Comparison of ENCODE assay signal across 13 cellular contexts in genomic region chr3:123733805-123734526, GRCh38.
DNase-seq lines count a peak whose midpoint lies in the region; ATAC-seq, FAIRE-seq and TF ChIP-seq lines count a peak whose summit lies in the region.
"Had no signal": no experiment of that assay in that cellular context is flagged by ENCODE, and none has a peak within 500 bp of the region (broad histone marks: within the 10 kb centered on the region; RNA-seq: fewer than 3 reads in every experiment).

No MANE protein-coding gene starts in this region.

- H2BK120ac ChIP-seq in mesendoderm (ENCODE audit: low read depth, low read length): no peak overlapping the region

- H2AK5ac ChIP-seq in mesendoderm (ENCODE audit: low read length): no peak overlapping the region

- no peaks in the 10 kb centered on the region for H3K9me3 ChIP-seq in astrocyte (ENCODE audit: insufficient read depth, low read depth, low read length)
- H3K9me3 ChIP-seq: upper lobe of left lung had no signal

- peaks cover 41% of the 10 kb centered on the region for H3K36me3 Mint-ChIP-seq in astrocyte (ENCODE audit: low read depth, unreplicated experiment)

- peak; percentile 96 for FAIRE-seq in astrocyte (lab: Jason Lieb, UNC)

- no peaks in the 10 kb centered on the region for H3K27me3 Mint-ChIP-seq in astrocyte (ENCODE audit: low read depth, unreplicated experiment)

- H3K4me3 Mint-ChIP-seq in astrocyte (ENCODE audit: unreplicated experiment): peak overlapping the region; percentile 40
- H3K4me3 Mint-ChIP-seq: activated T-helper 17 cell treated with anti-CD3 and anti-CD28 coated beads, Interleukin-2, amount 50 U/mL, for 72 hours had no signal

- no peaks in the 10 kb centered on the region for H4K20me1 ChIP-seq in astrocyte (ENCODE audit: insufficient read depth, low read length)

- H3K56ac ChIP-seq in mesendoderm (ENCODE audit: low read length): no peak overlapping the region

- 0 out of 2 replicates have a peak overlapping the region, but pooled peaks have one; percentile 11 for H3K4me3 ChIP-seq in ACC112 (ENCODE audit: low read depth, low read length)
- H3K4me3 ChIP-seq in astrocyte (ENCODE audit: insufficient read depth, low read depth, low read length): peak overlapping the region; percentile 14
- H3K4me3 ChIP-seq in mesendoderm (ENCODE audit: low read length): no peak overlapping the region
- H3K4me3 ChIP-seq: upper lobe of left lung had no signal

- WGBS in mesendoderm (ENCODE audit: extremely low coverage, insufficient coverage, low lambda C conversion rate): no CpG with 5 or more reads among the region's 13 CpGs

- H3K4me2 ChIP-seq in astrocyte (ENCODE audit: low read length): peak overlapping the region; percentile 72
- no peak overlapping the region for H3K4me2 ChIP-seq in mesendoderm (ENCODE audit: low read length)

- no peaks in the 10 kb centered on the region for H3K79me2 ChIP-seq in ACC112 (ENCODE audit: control insufficient read depth, insufficient read depth, low read length, unreplicated experiment)
- peaks cover 9% of the 10 kb centered on the region for H3K79me2 ChIP-seq in astrocyte (ENCODE audit: insufficient read depth, low read length)
- no peaks in the 10 kb centered on the region for H3K79me2 ChIP-seq in mesendoderm (ENCODE audit: control insufficient read depth, insufficient read depth, low read length)

- H4K8ac ChIP-seq in mesendoderm (ENCODE audit: low read depth, low read length): no peak overlapping the region

- H3K27me3 ChIP-seq in ACC112 (ENCODE audit: insufficient read depth, low read length) (no peaks in the 10 kb centered on the region), astrocyte (ENCODE audit: insufficient read depth, low read length) (no peaks in the 10 kb centered on the region), mesendoderm (ENCODE audit: insufficient read depth, low read length, poor library complexity) (no peaks in the 10 kb centered on the region)
- H3K27me3 ChIP-seq: upper lobe of left lung had no signal

- ATAC-seq in HG03520 (IDR thresholded peaks at IDR 0.05; ENCODE audit: unreplicated experiment): no peak
- ATAC-seq: activated T-helper 17 cell treated with anti-CD3 and anti-CD28 coated beads, Interleukin-2, amount 50 U/mL, for 72 hours; left colon had no signal

- no peaks in the 10 kb centered on the region for H3K79me1 ChIP-seq in mesendoderm (ENCODE audit: low read length)

- no peak overlapping the region for H3K18ac ChIP-seq in mesendoderm (ENCODE audit: low read length)

- H3K4me1 ChIP-seq in ACC112 (ENCODE audit: control insufficient read depth, insufficient read depth, low read length, unreplicated experiment) (peaks cover 38% of the 10 kb centered on the region), astrocyte (ENCODE audit: insufficient read depth, low read length) (peaks cover 37% of the 10 kb centered on the region), mesendoderm (ENCODE audit: control insufficient read depth, low read depth, low read length) (no peaks in the 10 kb centered on the region)
- H3K4me1 ChIP-seq: upper lobe of left lung had no signal

- no peak overlapping the region for H2BK15ac ChIP-seq in mesendoderm (replicated peaks; ENCODE audit: low read depth)

- H3K23ac ChIP-seq in mesendoderm (ENCODE audit: low read length): no peak overlapping the region

- no peak overlapping the region for H4K5ac ChIP-seq in mesendoderm (ENCODE audit: low read length)

- H3K9ac ChIP-seq in astrocyte (ENCODE audit: low read length) (peak overlapping the region; percentile 77), mesendoderm (ENCODE audit: low read length) (no peak overlapping the region)

- H2AFZ ChIP-seq in ACC112 (ENCODE audit: low read length, unreplicated experiment): peak overlapping the region; percentile 57
- H2AFZ ChIP-seq in astrocyte (ENCODE audit: low read depth, low read length): no peak overlapping the region

- H3K4me1 Mint-ChIP-seq in astrocyte (ENCODE audit: low read depth, unreplicated experiment): peaks cover 31% of the 10 kb centered on the region
- H3K4me1 Mint-ChIP-seq: activated T-helper 17 cell treated with anti-CD3 and anti-CD28 coated beads, Interleukin-2, amount 50 U/mL, for 72 hours had no signal

- no peak overlapping the region for H2BK5ac ChIP-seq in mesendoderm (ENCODE audit: low read length)

- peaks cover 5% of the 10 kb centered on the region for H3K9me3 Mint-ChIP-seq in astrocyte (ENCODE audit: unreplicated experiment)
- H3K9me3 Mint-ChIP-seq: activated T-helper 17 cell treated with anti-CD3 and anti-CD28 coated beads, Interleukin-2, amount 50 U/mL, for 72 hours had no signal

- H3K27ac ChIP-seq in ACC112 (ENCODE audit: low read depth, low read length): peak overlapping the region; percentile 88
- H3K27ac ChIP-seq in astrocyte (ENCODE audit: low read depth, low read length): peak overlapping the region; percentile 95
- no peak overlapping the region for H3K27ac ChIP-seq in mesendoderm (ENCODE audit: low read depth, low read length)

- no peak overlapping the region for H3K4ac ChIP-seq in mesendoderm (ENCODE audit: low read depth, low read length)

- H3K27ac Mint-ChIP-seq in astrocyte (ENCODE audit: unreplicated experiment): peak overlapping the region; percentile 99
- H3K27ac Mint-ChIP-seq: activated T-helper 17 cell treated with anti-CD3 and anti-CD28 coated beads, Interleukin-2, amount 50 U/mL, for 72 hours had no signal

- no peak for TF ChIP-seq CTCF in astrocyte (IDR thresholded peaks at IDR 0.05; ENCODE audit: insufficient read depth, low read depth, low read length)

- DNase-seq in HK-2 (ENCODE audit: unreplicated experiment): peak; percentile 72
- DNase-seq in astrocyte (ENCODE audit: low read depth): peak; percentile 97
- peak; percentile 90 for DNase-seq in iris pigment epithelial cell (ENCODE audit: low read depth)
- DNase-seq in COR-L47 (lab: John Stamatoyannopoulos, UW): no peak
- DNase-seq in mesendoderm: no peak
- no peak for DNase-seq in stimulated activated CD8-positive, alpha-beta memory T cell treated with anti-CD3 and anti-CD28 coated beads, Interleukin-4, amount 100 ng/mL, for 48 hours
- DNase-seq: caudate nucleus, foreskin melanocyte, left colon, upper lobe of left lung had no signal

- no peaks in the 10 kb centered on the region for H3K36me3 ChIP-seq in ACC112 (ENCODE audit: insufficient read depth, low read length)
- H3K36me3 ChIP-seq in astrocyte (ENCODE audit: insufficient read depth, low read length): peaks cover 13% of the 10 kb centered on the region
- no peaks in the 10 kb centered on the region for H3K36me3 ChIP-seq in mesendoderm (ENCODE audit: control insufficient read depth, insufficient read depth, low read length)

Comparison
In these comparisons a context has a peak if more than half of its experiments do, and no peak if none do; other contexts are left out.
1. DNase-seq: peak in HK-2 (single experiment), astrocyte (single experiment) and iris pigment epithelial cell (single experiment); none in COR-L47 (single experiment), mesendoderm (single experiment) and stimulated activated CD8-positive, alpha-beta memory T cell treated with anti-CD3 and anti-CD28 coated beads, Interleukin-4, amount 100 ng/mL, for 48 hours (single experiment).